8 cellular contexts compared by ENCODE assay signal in the genomic region with DNA sequence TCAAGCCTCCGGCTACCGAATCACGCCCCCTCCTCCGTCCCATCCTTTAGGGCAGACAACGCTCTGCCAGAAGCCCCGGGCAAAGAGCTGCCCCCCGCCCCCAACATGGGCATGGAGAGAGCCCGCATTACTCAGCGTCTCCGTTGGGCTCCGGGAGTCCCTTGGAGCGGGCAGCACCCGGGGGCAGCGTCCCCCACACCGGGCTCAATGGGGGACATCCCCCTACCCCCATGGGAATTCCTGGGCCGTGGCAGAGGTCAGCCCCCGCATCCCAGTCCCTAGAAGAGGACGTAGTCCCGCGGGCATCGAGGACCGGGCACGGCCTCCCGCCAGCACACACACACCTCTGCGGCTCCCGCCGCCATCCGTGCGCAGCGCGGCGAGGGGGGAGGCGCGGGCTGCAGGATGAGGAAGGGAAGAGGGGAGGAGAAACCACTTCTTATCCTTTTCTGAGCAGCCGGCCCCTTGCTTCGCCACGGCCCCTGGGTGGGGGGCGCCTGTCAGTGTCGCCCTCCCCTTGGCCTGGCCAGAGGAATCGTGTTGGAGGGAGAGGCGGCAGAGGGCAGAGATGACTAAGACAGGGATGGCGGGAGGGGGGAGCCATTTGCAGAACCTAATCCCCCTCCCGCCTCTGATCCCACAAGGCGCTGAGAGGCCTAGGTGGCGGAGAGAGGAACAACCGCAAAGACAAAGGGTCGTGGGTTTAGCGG. TPM values are rescaled to one million over a fixed set of nuclear protein-coding genes. Genes with fewer than 3 reads are reported as not detected.
DNase-seq lines count a peak whose midpoint lies in the region; ATAC-seq and TF ChIP-seq lines count a peak whose summit lies in the region.

No MANE protein-coding gene starts in this region.

- intact Hi-C loops in body of pancreas (cut with DNase I), result no loop called here

- H3K9me3 ChIP-seq in body of pancreas, result no peaks in the 10 kb centered on the region

- peak overlapping the region in 1 of 4 donors; percentile 17 for H3K27ac ChIP-seq in body of pancreas

- TF ChIP-seq CTCF in body of pancreas (IDR thresholded peaks at IDR 0.05), result no peak

- DNase-seq in AG08396 (ENCODE audit: low spot score) (peak; percentile 65), GM19238 (ENCODE audit: insufficient read length, low spot score) (peak; percentile 35), NCI-H748 (lab: John Stamatoyannopoulos, UW; ENCODE audit: unreplicated experiment) (peak; percentile 66), body of pancreas (peak in 2 of 4 donors; percentile 38 to 39), iris pigment epithelial cell (ENCODE audit: low read depth) (peak; percentile 30)
- no peak for DNase-seq in activated CD4-positive, alpha-beta T cell treated with anti-CD3 and anti-CD28 coated beads for 48 hours

- no peaks in the 10 kb centered on the region for H3K9me3 Mint-ChIP-seq in stimulated activated naive CD8-positive, alpha-beta T cell treated with anti-CD3 and anti-CD28 coated beads, Interleukin-15, Interleukin-2, amounts not matched to agents 100 ng/mL and 50 ng/mL, for 24 hours

- H3K4me3 ChIP-seq in body of pancreas, result peak overlapping the region; percentile 22 to 44

- no peak overlapping the region for H3K27ac Mint-ChIP-seq in stimulated activated naive CD8-positive, alpha-beta T cell treated with anti-CD3 and anti-CD28 coated beads, Interleukin-15, Interleukin-2, amounts not matched to agents 100 ng/mL and 50 ng/mL, for 24 hours

- H3K27me3 ChIP-seq in body of pancreas, result no peaks in the 10 kb centered on the region

- peak; percentile 24 for ATAC-seq in body of pancreas
- no peak for ATAC-seq in GM21367 (IDR thresholded peaks at IDR 0.05; ENCODE audit: unreplicated experiment)

- H3K36me3 Mint-ChIP-seq in stimulated activated naive CD8-positive, alpha-beta T cell treated with anti-CD3 and anti-CD28 coated beads, Interleukin-15, Interleukin-2, amounts not matched to agents 100 ng/mL and 50 ng/mL, for 24 hours (ENCODE audit: low read depth), result no peaks in the 10 kb centered on the region

- TF ChIP-seq POLR2A in body of pancreas (IDR thresholded peaks at IDR 0.05), result peak in 1 of 3 donors; percentile 10

- peak overlapping the region; percentile 53 for H3K4me3 Mint-ChIP-seq in stimulated activated naive CD8-positive, alpha-beta T cell treated with anti-CD3 and anti-CD28 coated beads, Interleukin-15, Interleukin-2, amounts not matched to agents 100 ng/mL and 50 ng/mL, for 24 hours

- H3K4me1 Mint-ChIP-seq in stimulated activated naive CD8-positive, alpha-beta T cell treated with anti-CD3 and anti-CD28 coated beads, Interleukin-15, Interleukin-2, amounts not matched to agents 100 ng/mL and 50 ng/mL, for 24 hours (ENCODE audit: low read depth), result peaks cover 24% of the 10 kb centered on the region

- H3K27me3 Mint-ChIP-seq in stimulated activated naive CD8-positive, alpha-beta T cell treated with anti-CD3 and anti-CD28 coated beads, Interleukin-15, Interleukin-2, amounts not matched to agents 100 ng/mL and 50 ng/mL, for 24 hours, result peaks cover 17% of the 10 kb centered on the region

- 5 to 17% methylated on average over 13 to 45 of the region's 48 CpGs for WGBS in body of pancreas, 2 donors

- no peaks in the 10 kb centered on the region for H3K36me3 ChIP-seq in body of pancreas (replicated peaks in 1 of 2; ENCODE audit: insufficient read depth in 1 of 2, low read depth in 2 of 2)

- peaks cover 12% of the 10 kb centered on the region for H3K4me1 ChIP-seq in body of pancreas

RNA-seq across cellular contexts. Expression of a gene that starts 0.8 kb away (rescaled TPM):
- total RNA-seq in body of pancreas, result 10 to 100 TPM; 13.0 to 29.0 TPM

RNA-seq across cellular contexts. Expression of a gene that starts 12.6 kb away (rescaled TPM):
- total RNA-seq in body of pancreas, result 10 to 100 TPM; 58.4 to 61.6 TPM

RNA-seq across cellular contexts. Expression of a gene that starts 43.9 kb away (rescaled TPM):
- 100 to 1,000 TPM; 113 to 129 TPM for total RNA-seq in body of pancreas

RNA-seq across cellular contexts. Expression of a gene that starts 54.7 kb away (rescaled TPM):
- 10 to 100 TPM in 1 of 2 donors, 1 to 10 TPM in 1; 4.9 to 24.6 TPM for total RNA-seq in body of pancreas
